Comparison of ENCODE assay signal across 8 cellular contexts in genomic region chr13:78660130-78660857, GRCh38. TPM values are rescaled to one million over a fixed set of nuclear protein-coding genes. Genes with fewer than 3 reads are reported as not detected.
DNase-seq lines count a peak whose midpoint lies in the region; ATAC-seq and TF ChIP-seq lines count a peak whose summit lies in the region.

No MANE protein-coding gene starts in this region.

- no peak for TF ChIP-seq POLR2A in testis (IDR thresholded peaks at IDR 0.05)

- H3K27ac ChIP-seq in ascending aorta (no peak overlapping the region), testis (no peak overlapping the region)

- H3K36me3 ChIP-seq in ascending aorta, result no peaks in the 10 kb centered on the region
- H3K36me3 ChIP-seq in testis (ENCODE audit: low read depth, missing control alignments), result no peaks in the 10 kb centered on the region

- ATAC-seq in HG03442 (IDR thresholded peaks at IDR 0.05; ENCODE audit: unreplicated experiment), result peak; percentile 33
- ATAC-seq in HG03025 (IDR thresholded peaks at IDR 0.05; ENCODE audit: low FRiP score, unreplicated experiment), result no peak

- H3K27me3 ChIP-seq in ascending aorta, result no peaks in the 10 kb centered on the region
- H3K27me3 ChIP-seq in testis, result no peaks in the 10 kb centered on the region

- peaks cover 3 to 12% of the 10 kb centered on the region in 2 donors for H3K4me1 ChIP-seq in ascending aorta
- H3K4me1 ChIP-seq in testis, result peaks cover 14% of the 10 kb centered on the region

- H3K4me3 ChIP-seq in ascending aorta (peak overlapping the region; percentile 94 to 96), testis (peak overlapping the region; percentile 78 to 80)

- TF ChIP-seq CTCF in GM12872 (IDR thresholded peaks at IDR 0.05; ENCODE audit: insufficient read depth, low read depth, low read length) (peak; percentile 31; the same call in 1 of the 3 replicates), ascending aorta (IDR thresholded peaks at IDR 0.05) (no peak), testis (IDR thresholded peaks at IDR 0.05) (no peak)

- no peaks in the 10 kb centered on the region for H3K9me3 ChIP-seq in ascending aorta
- no peaks in the 10 kb centered on the region for H3K9me3 ChIP-seq in testis

- 26 to 40% methylated on average over 15 of the region's 15 CpGs for WGBS in testis, 2 donors

- DNase-seq in ascending aorta (ENCODE audit: low spot score in 2 of 2) (no peak), left kidney (ENCODE audit: low read depth, low spot score) (peak; percentile 48), testis (peak; percentile 45), NCI-H524 treated with DMSO at 0.1 percent for 48 hours (lab: John Stamatoyannopoulos, UW) (no peak), mucosa of gallbladder (ENCODE audit: low spot score) (no peak)

- intact Hi-C loops in ascending aorta (cut with DNase I), result no loop called here
- intact Hi-C loops in testis (cut with DNase I; ENCODE audit: low total_unique reads), result no loop called here

RNA-seq across cellular contexts. Expression of gene OBI1, which starts 1.3 kb away (rescaled TPM):
- total RNA-seq in ascending aorta (1.8 TPM), testis (10 to 100 TPM; 26.8 to 27.9 TPM), mucosa of gallbladder (7.3 TPM)
- 14.8 TPM for polyA plus RNA-seq in testis (ENCODE audit: insufficient read depth, low read depth, low replicate concordance)

RNA-seq across cellular contexts. Expression of gene POU4F1, which starts 56.9 kb away (rescaled TPM):
- not detected for total RNA-seq in ascending aorta
- 1 to 10 TPM; 1.2 to 1.3 TPM for total RNA-seq in testis
- 0.57 TPM for polyA plus RNA-seq in testis (ENCODE audit: insufficient read depth, low read depth, low replicate concordance)
- total RNA-seq in mucosa of gallbladder, result not detected

Comparison
In these comparisons a context has a peak if more than half of its experiments do, and no peak if none do; other contexts are left out.
1. DNase-seq: peak in left kidney (single experiment) and testis (single experiment); none in ascending aorta (0 of 2), NCI-H524 treated with DMSO at 0.1 percent for 48 hours (single experiment) and mucosa of gallbladder (single experiment).